9 cellular contexts compared by ENCODE assay signal in genomic region chr3:139388077-139388476, GRCh38. TPM values are rescaled to one million over a fixed set of nuclear protein-coding genes. Genes with fewer than 3 reads are reported as not detected.
DNase-seq lines count a peak whose midpoint lies in the region; ATAC-seq and TF ChIP-seq lines count a peak whose summit lies in the region.
"Had no signal": no experiment of that assay in that cellular context is flagged by ENCODE, and none has a peak within 500 bp of the region (broad histone marks: within the 10 kb centered on the region; RNA-seq: fewer than 3 reads in every experiment).

No MANE protein-coding gene starts in this region.

- no peak overlapping the region for H2BK5ac ChIP-seq in trophoblast cell (ENCODE audit: low read depth, low read length, poor library complexity)

- H3K9me3 ChIP-seq in ES-I3 (ENCODE audit: control insufficient read depth, insufficient read depth, low read length), result no peaks in the 10 kb centered on the region
- no peaks in the 10 kb centered on the region for H3K9me3 ChIP-seq in OCI-LY3 (ENCODE audit: insufficient read depth, low read length)
- H3K9me3 ChIP-seq in endocrine pancreas (ENCODE audit: control insufficient read depth, low read length), result no peaks in the 10 kb centered on the region
- no peaks in the 10 kb centered on the region for H3K9me3 ChIP-seq in trophoblast cell (ENCODE audit: insufficient read depth, low read depth, low read length)

- H3K27ac ChIP-seq in OCI-LY3 (ENCODE audit: low read length) (no peak overlapping the region), trophoblast cell (ENCODE audit: low read depth, low read length) (no peak overlapping the region)

- H3K23ac ChIP-seq in trophoblast cell (ENCODE audit: low read length), result no peak overlapping the region

- peak overlapping the region; percentile 64 for H3K4ac ChIP-seq in trophoblast cell (ENCODE audit: low read depth, low read length)

- H4K20me1 ChIP-seq in OCI-LY3 (ENCODE audit: insufficient read depth, low read length), result peaks cover 33% of the 10 kb centered on the region

- peaks cover 7% of the 10 kb centered on the region for H3K79me1 ChIP-seq in trophoblast cell (ENCODE audit: low read length)

- H3K79me2 ChIP-seq in OCI-LY3 (ENCODE audit: low read length) (peaks cover 81% of the 10 kb centered on the region), trophoblast cell (ENCODE audit: control insufficient read depth, insufficient read depth, low read length, poor library complexity) (peaks cover 13% of the 10 kb centered on the region)

- no peak overlapping the region for H3K18ac ChIP-seq in trophoblast cell (ENCODE audit: low read length)

- no peak for ATAC-seq in HG03521 (IDR thresholded peaks at IDR 0.05; ENCODE audit: unreplicated experiment)

- no peak overlapping the region for H4K8ac ChIP-seq in trophoblast cell (ENCODE audit: low read depth, low read length)

- H4K12ac ChIP-seq in trophoblast cell (ENCODE audit: low read depth, low read length), result no peak overlapping the region

- no peak overlapping the region for H3K14ac ChIP-seq in trophoblast cell (ENCODE audit: low read length)

- TF ChIP-seq CTCF in OCI-LY3 (IDR thresholded peaks at IDR 0.05; ENCODE audit: low read depth, low read length), result no peak

- no peaks in the 10 kb centered on the region for H3K27me3 ChIP-seq in OCI-LY3 (ENCODE audit: low read depth, low read length)
- no peaks in the 10 kb centered on the region for H3K27me3 ChIP-seq in endocrine pancreas (ENCODE audit: control insufficient read depth, insufficient read depth, low read length)
- H3K27me3 ChIP-seq in trophoblast cell (ENCODE audit: insufficient read depth, low read length), result no peaks in the 10 kb centered on the region

- no peak overlapping the region for H2BK120ac ChIP-seq in trophoblast cell (ENCODE audit: insufficient read depth, low read length, poor library complexity)

- no peak overlapping the region for H2BK12ac ChIP-seq in trophoblast cell (ENCODE audit: low read length)

- H2AFZ ChIP-seq in OCI-LY3 (ENCODE audit: low read depth, low read length) (no peak overlapping the region), trophoblast cell (ENCODE audit: insufficient read depth, low read length, poor library complexity) (no peak overlapping the region)

- H3K4me1 ChIP-seq in ES-I3 (ENCODE audit: insufficient read depth, low read length), result no peaks in the 10 kb centered on the region; the same call in 1 of the 2 replicates
- H3K4me1 ChIP-seq in OCI-LY3 (ENCODE audit: low read length), result peaks cover 12% of the 10 kb centered on the region; the same call in 1 of the 2 replicates
- peaks cover 22% of the 10 kb centered on the region for H3K4me1 ChIP-seq in endocrine pancreas (ENCODE audit: control insufficient read depth, insufficient read depth, low read length)
- peaks cover 2% of the 10 kb centered on the region in 2 experiments for H3K4me1 ChIP-seq in trophoblast cell (ENCODE audit: control insufficient read depth in 1 of 2, insufficient read depth in 2 of 2, low read length in 2 of 2)

- no peaks in the 10 kb centered on the region for H3K36me3 ChIP-seq in ES-I3 (ENCODE audit: insufficient read depth, low read length)
- peaks cover 7% of the 10 kb centered on the region for H3K36me3 ChIP-seq in OCI-LY3 (replicated peaks; ENCODE audit: low read depth, low read length)
- H3K36me3 ChIP-seq in endocrine pancreas (ENCODE audit: control insufficient read depth, insufficient read depth, low read length), result no peaks in the 10 kb centered on the region
- H3K36me3 ChIP-seq in trophoblast cell (ENCODE audit: control insufficient read depth in 1 of 2, insufficient read depth in 2 of 2, low read length in 2 of 2), result peaks cover 3% of the 10 kb centered on the region in 2 experiments

- no peak overlapping the region for H4K91ac ChIP-seq in trophoblast cell (ENCODE audit: low read depth, low read length)

- no peak overlapping the region for H2AK5ac ChIP-seq in trophoblast cell (ENCODE audit: low read length)

- H3K4me2 ChIP-seq in OCI-LY3 (ENCODE audit: low read length) (peak overlapping the region; percentile 73), trophoblast cell (ENCODE audit: low read length) (peak overlapping the region; percentile 49)

- H3K9ac ChIP-seq in ES-I3 (ENCODE audit: low read depth, low read length) (peak overlapping the region; percentile 0; the same call in 1 of the 2 replicates), OCI-LY3 (ENCODE audit: low read length) (0 out of 2 replicates have a peak overlapping the region, but pooled peaks have one; percentile 89), endocrine pancreas (ENCODE audit: control insufficient read depth, insufficient read depth, low read length) (no peak overlapping the region), trophoblast cell (ENCODE audit: low read length) (no peak overlapping the region)

- H3K4me3 ChIP-seq in OCI-LY3 (ENCODE audit: low read length), result peak overlapping the region; percentile 93
- peak overlapping the region; percentile 98 for H3K4me3 ChIP-seq in endocrine pancreas (ENCODE audit: control insufficient read depth, insufficient read depth, low read length)
- no peak overlapping the region for H3K4me3 ChIP-seq in trophoblast cell (ENCODE audit: low read depth, low read length)

- DNase-seq in trophoblast cell (peak in 1 of 2 donors; percentile 2), putamen (ENCODE audit: low spot score) (no peak), DMS53 treated with DMSO at 0.1 percent for 48 hours (lab: John Stamatoyannopoulos, UW; ENCODE audit: unreplicated experiment) (no peak), DMS79 (lab: John Stamatoyannopoulos, UW) (no peak)
- DNase-seq: activated effector memory CD4-positive, alpha-beta T cell treated with Interleukin-2 at 50 U/mL for 16 hours had no signal

- WGBS in trophoblast cell (ENCODE audit: extremely low coverage, insufficient coverage, insufficient read length), result no CpG with 5 or more reads among the region's 10 CpGs

RNA-seq across cellular contexts. Expression of gene COPB2, which starts 1.4 kb away (rescaled TPM):
- polyA plus RNA-seq in trophoblast cell (2013), result 139 TPM in 2 replicates

RNA-seq across cellular contexts. Expression of gene MRPS22, which starts 44.3 kb away (rescaled TPM):
- 54.2 and 55.0 TPM in 2 replicates for polyA plus RNA-seq in trophoblast cell (2013)

Comparison
In these comparisons a context has a peak if more than half of its experiments do, and no peak if none do; other contexts are left out.
1. H3K9ac ChIP-seq: peak in ES-I3 (single experiment) and OCI-LY3 (single experiment); none in endocrine pancreas (single experiment) and trophoblast cell (single experiment).